In genomic region chr6:44220913-44221290, GRCh38 we compare ENCODE assay signal across 6 cellular contexts. TPM values are rescaled to one million over a fixed set of nuclear protein-coding genes. Genes with fewer than 3 reads are reported as not detected.
DNase-seq lines count a peak whose midpoint lies in the region; TF ChIP-seq lines count a peak whose summit lies in the region.

No MANE protein-coding gene starts in this region.

- POLR2A ChIA-PET in HEK293T (lab: Yijun Ruan, JAX), result interaction anchor here (1.0 to 8.0 kb wide), 2 partner anchors 26 to 31 kb away, joined by 3 to 65 read pairs; partner anchors contain the start of gene HSP90AB1

- H3K27me3 ChIP-seq in OCI-LY1 (ENCODE audit: insufficient read depth, low read length), result no peaks in the 10 kb centered on the region
- H3K27me3 ChIP-seq in skeletal muscle satellite cell (ENCODE audit: control insufficient read depth, insufficient read depth, low read length), result no peaks in the 10 kb centered on the region

- H3K4me2 ChIP-seq in OCI-LY1 (ENCODE audit: low read length) (no peak overlapping the region), skeletal muscle satellite cell (ENCODE audit: low read length) (no peak overlapping the region)

- H3K27ac ChIP-seq in OCI-LY1 (ENCODE audit: low read depth, low read length, poor library complexity, severe bottlenecking), result peak overlapping the region; percentile 74

- H3K4me3 ChIP-seq in OCI-LY1 (ENCODE audit: low read depth, low read length, poor library complexity, severe bottlenecking) (no peak overlapping the region), skeletal muscle satellite cell (ENCODE audit: low read length) (no peak overlapping the region)

- H4K20me1 ChIP-seq in OCI-LY1 (ENCODE audit: insufficient read depth, low read length), result no peaks in the 10 kb centered on the region

- H3K9me2 ChIP-seq in OCI-LY1 (ENCODE audit: low read depth, low read length), result no peaks in the 10 kb centered on the region

- H3K4me3 Mint-ChIP-seq in dendritic cell treated with granulocyte-macrophage colony-stimulating factor and Interleukin-4, amounts not matched to agents 40 ng/mL and 50 ng/mL, for 4 days, result no peak overlapping the region

- DNase-seq in mesenteric fat pad (ENCODE audit: low spot score) (no peak), NOMO-1 treated with dmso at 0.1 percent for 144 hours (lab: John Stamatoyannopoulos, UW; ENCODE audit: unreplicated experiment) (no peak), HEK293T (ENCODE audit: extremely low spot score) (no peak)

- no peaks in the 10 kb centered on the region for H3K79me2 ChIP-seq in OCI-LY1 (ENCODE audit: insufficient read depth, low read length)

- H3K36me3 ChIP-seq in OCI-LY1 (ENCODE audit: insufficient read depth, low read length) (no peaks in the 10 kb centered on the region), skeletal muscle satellite cell (ENCODE audit: insufficient read depth, low read length) (no peaks in the 10 kb centered on the region)

- TF ChIP-seq CTCF in OCI-LY1 (IDR thresholded peaks at IDR 0.05; ENCODE audit: low read length), result no peak

- H3K9ac ChIP-seq in OCI-LY1 (ENCODE audit: low read length), result no peak overlapping the region
- H3K9ac ChIP-seq in skeletal muscle satellite cell (ENCODE audit: low read depth, low read length), result peak overlapping the region; percentile 39

- H3K9me3 Mint-ChIP-seq in dendritic cell treated with granulocyte-macrophage colony-stimulating factor and Interleukin-4, amounts not matched to agents 40 ng/mL and 50 ng/mL, for 4 days, result no peaks in the 10 kb centered on the region

- H3K27ac Mint-ChIP-seq in dendritic cell treated with granulocyte-macrophage colony-stimulating factor and Interleukin-4, amounts not matched to agents 40 ng/mL and 50 ng/mL, for 4 days, result peak overlapping the region; percentile 59

- H3F3A ChIP-seq in OCI-LY1 (ENCODE audit: insufficient read depth, low read length), result peaks cover 10% of the 10 kb centered on the region

- H3K27me3 Mint-ChIP-seq in dendritic cell treated with granulocyte-macrophage colony-stimulating factor and Interleukin-4, amounts not matched to agents 40 ng/mL and 50 ng/mL, for 4 days, result peaks cover 24% of the 10 kb centered on the region

- intact Hi-C loops in dendritic cell treated with granulocyte-macrophage colony-stimulating factor and Interleukin-4, amounts not matched to agents 40 ng/mL and 50 ng/mL, for 4 days (cut with micrococcal nuclease), result loop anchor here (2.0 kb wide), 1 partner anchor 16 kb away; no protein-coding TSS in a partner anchor

- peaks cover 88% of the 10 kb centered on the region for H3K4me1 Mint-ChIP-seq in dendritic cell treated with granulocyte-macrophage colony-stimulating factor and Interleukin-4, amounts not matched to agents 40 ng/mL and 50 ng/mL, for 4 days (ENCODE audit: low read depth)

- H3K9me3 ChIP-seq in OCI-LY1 (ENCODE audit: low read length) (no peaks in the 10 kb centered on the region), skeletal muscle satellite cell (replicated peaks; ENCODE audit: low read length) (no peaks in the 10 kb centered on the region)

- H3K36me3 Mint-ChIP-seq in dendritic cell treated with granulocyte-macrophage colony-stimulating factor and Interleukin-4, amounts not matched to agents 40 ng/mL and 50 ng/mL, for 4 days (ENCODE audit: low read depth), result no peaks in the 10 kb centered on the region

- H2AFZ ChIP-seq in OCI-LY1 (ENCODE audit: low read length), result no peak overlapping the region

- H3K4me1 ChIP-seq in OCI-LY1 (ENCODE audit: insufficient read depth, low read length, severe bottlenecking) (peaks cover 55% of the 10 kb centered on the region), skeletal muscle satellite cell (ENCODE audit: control insufficient read depth, insufficient read depth, low read length) (peaks cover 78% of the 10 kb centered on the region)

- CTCF ChIA-PET in HEK293T (lab: Yijun Ruan, JAX), result interaction anchor here (0.6 kb wide), 2 partner anchors 13 to 20 kb away, joined by 3 to 4 read pairs; no protein-coding TSS in a partner anchor

TF ChIP-seq in HEK293T, 16 proteins besides CTCF, POLR2A, EP300 and RAD21:
- TF ChIP-seq CTBP1 (IDR thresholded peaks at IDR 0.05; ENCODE audit: borderline replicate concordance), result no peak
TF ChIP-seq in HEK293T: peak in this region for 0.

RNA-seq across cellular contexts. Expression of gene SLC29A1, which starts 2.5 kb away (rescaled TPM):
- total RNA-seq in skeletal muscle satellite cell (2012; rRNA removed), result 9.4 and 17.7 TPM in 2 replicates
- total RNA-seq in mesenteric fat pad, result 205 TPM

RNA-seq across cellular contexts. Expression of gene MYMX, which starts 4.2 kb away (rescaled TPM):
- 1.1 TPM in 1 of 2 replicates, not detected in the other for total RNA-seq in skeletal muscle satellite cell (2012; rRNA removed)
- total RNA-seq in mesenteric fat pad, result 11.6 TPM

RNA-seq across cellular contexts. Expression of gene HSP90AB1, which starts 26.0 kb away (rescaled TPM):
- 1,060 and 1,062 TPM in 2 replicates for total RNA-seq in skeletal muscle satellite cell (2012; rRNA removed)
- 630 TPM for total RNA-seq in mesenteric fat pad

RNA-seq across cellular contexts. Expression of gene SLC35B2, which starts 36.4 kb away (rescaled TPM):
- 71.2 and 86.7 TPM in 2 replicates for total RNA-seq in skeletal muscle satellite cell (2012; rRNA removed)
- 27.4 TPM for total RNA-seq in mesenteric fat pad

RNA-seq across cellular contexts. Expression of gene NFKBIE, which starts 44.4 kb away (rescaled TPM):
- 6.6 and 12.7 TPM in 2 replicates for total RNA-seq in skeletal muscle satellite cell (2012; rRNA removed)
- total RNA-seq in mesenteric fat pad, result 6.6 TPM
